In genomic region chr10:110423650-110424049, GRCh38 we compare ENCODE assay signal across 20 cellular contexts.
DNase-seq lines count a peak whose midpoint lies in the region; ATAC-seq, FAIRE-seq and TF ChIP-seq lines count a peak whose summit lies in the region.
"Had no signal": no experiment of that assay in that cellular context is flagged by ENCODE, and none has a peak within 500 bp of the region (broad histone marks: within the 10 kb centered on the region; RNA-seq: fewer than 3 reads in every experiment).

No MANE protein-coding gene starts in this region.

- no peaks in the 10 kb centered on the region for H3K9me3 Mint-ChIP-seq in CD14-positive monocyte
- H3K9me3 Mint-ChIP-seq in activated CD4-positive, alpha-beta memory T cell treated with anti-CD3 and anti-CD28 coated beads for 36 hours = peaks cover 2% of the 10 kb centered on the region
- H3K9me3 Mint-ChIP-seq: activated naive CD4-positive, alpha-beta T cell treated with anti-CD3 and anti-CD28 coated beads, Interleukin-2, amount 50 U/mL, for 24 hours; immature natural killer cell had no signal

- H3K9ac ChIP-seq in HepG2 (ENCODE audit: insufficient read depth, low read depth, low read length) = no peak overlapping the region

- no peak for TF ChIP-seq POLR2A in HepG2 (IDR thresholded peaks at IDR 0.05; ENCODE audit: insufficient read depth in 1 of 2, low read depth in 2 of 2, low read length in 2 of 2)
- no peak for TF ChIP-seq POLR2A in sigmoid colon (IDR thresholded peaks at IDR 0.05)

- TF ChIP-seq CTCF in CD14-positive monocyte (IDR thresholded peaks at IDR 0.05) = no peak
- TF ChIP-seq CTCF in HepG2 (CRISPR knock-in tag; IDR thresholded peaks at IDR 0.05) = no peak
- no peak for TF ChIP-seq CTCF in GM20000 (IDR thresholded peaks at IDR 0.05; ENCODE audit: extremely low read depth, missing control alignments)
- no peak for TF ChIP-seq CTCF in sigmoid colon (IDR thresholded peaks at IDR 0.05)

- H3K79me2 ChIP-seq in HepG2 (ENCODE audit: insufficient read depth, low read length) = no peaks in the 10 kb centered on the region

- BruUV-seq in HepG2 (replicated peaks; lab: Mats Ljungman, UMichigan) = no TSS peak

- FAIRE-seq in HepG2 (lab: Jason Lieb, UNC) = no peak
- FAIRE-seq: pancreas had no signal

- no peak overlapping the region for H3K4me2 ChIP-seq in HepG2 (ENCODE audit: low read depth, low read length)

- in situ Hi-C loops in HepG2 (cut with HindIII; ENCODE audit: extremely low pct_ligation_motif_present, low pct_unique_long_range_greater_than_20kb) = no loop called here

- H3K36me3 ChIP-seq in HepG2 (replicated peaks in 1 of 2; ENCODE audit: control insufficient read depth in 1 of 2, insufficient read depth in 2 of 2, low read length in 2 of 2) (no peaks in the 10 kb centered on the region), sigmoid colon (no peaks in the 10 kb centered on the region)
- H3K36me3 ChIP-seq: pancreas, upper lobe of left lung, WERI-Rb-1 had no signal

- no peak overlapping the region for H3K27ac ChIP-seq in HepG2 (ENCODE audit: extremely low read length, insufficient read depth, low read length)
- no peak overlapping the region for H3K27ac ChIP-seq in sigmoid colon
- H3K27ac ChIP-seq: pancreas, WERI-Rb-1 had no signal

- H3K27me3 ChIP-seq in HepG2 (ENCODE audit: control insufficient read depth in 1 of 2, insufficient read depth in 2 of 2, low read length in 2 of 2) (peaks cover 0 to 2% of the 10 kb centered on the region in 2 experiments; a peak in 1 of 5 replicates), sigmoid colon (no peaks in the 10 kb centered on the region)
- H3K27me3 ChIP-seq: pancreas, upper lobe of left lung had no signal

- H3K36me3 Mint-ChIP-seq in CD14-positive monocyte = peaks cover 0 to 1% of the 10 kb centered on the region in 2 donors
- no peaks in the 10 kb centered on the region for H3K36me3 Mint-ChIP-seq in activated CD4-positive, alpha-beta memory T cell treated with anti-CD3 and anti-CD28 coated beads for 36 hours
- H3K36me3 Mint-ChIP-seq: activated naive CD4-positive, alpha-beta T cell treated with anti-CD3 and anti-CD28 coated beads, Interleukin-2, amount 50 U/mL, for 24 hours had no signal

- H3K4me3 Mint-ChIP-seq in CD14-positive monocyte = peak overlapping the region; percentile 9 to 73
- no peak overlapping the region for H3K4me3 Mint-ChIP-seq in activated CD4-positive, alpha-beta memory T cell treated with anti-CD3 and anti-CD28 coated beads for 36 hours
- H3K4me3 Mint-ChIP-seq: activated naive CD4-positive, alpha-beta T cell treated with anti-CD3 and anti-CD28 coated beads, Interleukin-2, amount 50 U/mL, for 24 hours; activated T-cell treated with anti-CD3 and anti-CD28 coated beads, Interleukin-2, amount 50 U/mL, for 72 hours; immature natural killer cell had no signal

- WGBS in HepG2 (ENCODE audit: low lambda C conversion rate) = 20% methylated on average over 3 of the region's 6 CpGs
- WGBS in sigmoid colon, 2 donors = 69 to 71% methylated on average over 6 of the region's 6 CpGs

- CTCF ChIA-PET in activated CD4-positive, alpha-beta memory T cell treated with anti-CD3 and anti-CD28 coated beads for 36 hours (lab: Charles Lee) = no interaction called here
- CTCF ChIA-PET in HepG2 (lab: Yijun Ruan, JAX; ENCODE audit: low intra/inter-chr PET ratio, low total read pairs) = no interaction called here

- peaks cover 0 to 11% (median 5%) of the 10 kb centered on the region in 3 donors for H3K27me3 Mint-ChIP-seq in CD14-positive monocyte (ENCODE audit: low read depth in 3 of 3)
- no peaks in the 10 kb centered on the region for H3K27me3 Mint-ChIP-seq in activated CD4-positive, alpha-beta memory T cell treated with anti-CD3 and anti-CD28 coated beads for 36 hours
- H3K27me3 Mint-ChIP-seq: activated naive CD4-positive, alpha-beta T cell treated with anti-CD3 and anti-CD28 coated beads, Interleukin-2, amount 50 U/mL, for 24 hours had no signal

- TF ChIP-seq EP300 in Ishikawa (IDR thresholded peaks at IDR 0.05; ENCODE audit: borderline replicate concordance) (no peak), HepG2 (IDR thresholded peaks at IDR 0.05; ENCODE audit: low read depth in 2 of 2, low read length in 2 of 2) (no peak), HepG2 (CRISPR knock-in tag; IDR thresholded peaks at IDR 0.05; ENCODE audit: borderline replicate concordance) (no peak), sigmoid colon (IDR thresholded peaks at IDR 0.05) (no peak)

- H3K9me3 ChIP-seq in HepG2 (ENCODE audit: low read length) (no peaks in the 10 kb centered on the region), sigmoid colon (no peaks in the 10 kb centered on the region)
- H3K9me3 ChIP-seq: pancreas, upper lobe of left lung had no signal

- TF ChIP-seq RAD21 in Ishikawa (IDR thresholded peaks at IDR 0.05; ENCODE audit: low read depth) (no peak), HepG2 (CRISPR knock-in tag; IDR thresholded peaks at IDR 0.05) (no peak)

- intact Hi-C loops in CD14-positive monocyte (cut with micrococcal nuclease) (loop anchor here in 1 of 2 donors (1.0 kb wide), 1 partner anchor 8 kb away; no protein-coding TSS in a partner anchor), HepG2 (cut with micrococcal nuclease; ENCODE audit: unreplicated experiment) (no loop called here), sigmoid colon (cut with DNase I) (no loop called here)
- intact Hi-C loops in activated CD4-positive, alpha-beta memory T cell treated with anti-CD3 and anti-CD28 coated beads for 36 hours (cut with micrococcal nuclease) = loop anchor here (10.0 kb wide), 1 partner anchor 491 kb away; the partner anchor contains the start of genes BBIP1 and SHOC2

- POLR2A ChIA-PET in activated CD4-positive, alpha-beta memory T cell treated with anti-CD3 and anti-CD28 coated beads for 36 hours (lab: Charles Lee) = interaction anchor here (4.7 kb wide), 1 partner anchor 9 kb away, joined by 40 read pairs; no protein-coding TSS in a partner anchor
- POLR2A ChIA-PET in HepG2 (lab: Yijun Ruan, JAX) = no interaction called here

- peak overlapping the region; percentile 72 to 92 (median 85) for H3K27ac Mint-ChIP-seq in CD14-positive monocyte
- peak overlapping the region; percentile 55 for H3K27ac Mint-ChIP-seq in activated CD4-positive, alpha-beta memory T cell treated with anti-CD3 and anti-CD28 coated beads for 36 hours
- H3K27ac Mint-ChIP-seq: activated naive CD4-positive, alpha-beta T cell treated with anti-CD3 and anti-CD28 coated beads, Interleukin-2, amount 50 U/mL, for 24 hours; activated T-cell treated with anti-CD3 and anti-CD28 coated beads, Interleukin-2, amount 50 U/mL, for 72 hours; immature natural killer cell had no signal

- H3K4me1 Mint-ChIP-seq in CD14-positive monocyte = peaks cover 82% of the 10 kb centered on the region
- H3K4me1 Mint-ChIP-seq in activated CD4-positive, alpha-beta memory T cell treated with anti-CD3 and anti-CD28 coated beads for 36 hours (ENCODE audit: low read depth) = peaks cover 73% of the 10 kb centered on the region

- no peaks in the 10 kb centered on the region for H4K20me1 ChIP-seq in HepG2 (ENCODE audit: insufficient read depth, low read length)

- peak; percentile 54 for DNase-seq in CD14-positive monocyte (ENCODE audit: low spot score)
- DNase-seq in activated CD4-positive, alpha-beta memory T cell treated with anti-CD3 and anti-CD28 coated beads for 36 hours = no peak
- DNase-seq in HepG2 (ENCODE audit: low spot score) = no peak
- DNase-seq in glomerular visceral epithelial cell (ENCODE audit: extremely low spot score) = no peak
- no peak for DNase-seq in GM20000 (ENCODE audit: low spot score)
- no peak for DNase-seq in sigmoid colon
- DNase-seq: activated T-cell treated with anti-CD3 and anti-CD28 coated beads, Interleukin-2, amount 50 U/mL, for 72 hours; H7; immature natural killer cell; NCI-H1930; NCI-H446; pancreas; SHP77; stimulated activated CD4-positive, alpha-beta T cell treated with anti-CD3 and anti-CD28 coated beads, Interleukin-2, amount 100 ng/mL, for 24 hours; WERI-Rb-1 had no signal

- H3K4me3 ChIP-seq in HepG2 (replicated peaks in 1 of 3; ENCODE audit: insufficient read depth in 1 of 3, low read depth in 2 of 3, low read length in 3 of 3) = no peak overlapping the region
- H3K4me3 ChIP-seq in sigmoid colon = no peak overlapping the region
- H3K4me3 ChIP-seq: lung, pancreas, upper lobe of left lung had no signal

- no peak overlapping the region for H2AFZ ChIP-seq in HepG2 (ENCODE audit: low read length)

- ATAC-seq in HepG2 (no peak), GM21825 (IDR thresholded peaks at IDR 0.05; ENCODE audit: unreplicated experiment) (no peak)
- ATAC-seq: activated T-cell treated with anti-CD3 and anti-CD28 coated beads, Interleukin-2, amount 50 U/mL, for 72 hours had no signal

- 0 out of 2 replicates have a peak, but pooled peaks cover 8% of the 10 kb centered on the region for H3K4me1 ChIP-seq in HepG2 (ENCODE audit: insufficient read depth, low read length)
- peaks cover 0 to 7% (median 0%) of the 10 kb centered on the region in 4 donors for H3K4me1 ChIP-seq in sigmoid colon

TF ChIP-seq in Ishikawa, 13 proteins besides CTCF, POLR2A, EP300 and RAD21:
- TF ChIP-seq NFIC (IDR thresholded peaks at IDR 0.05) = peak; percentile 52; the same call in 1 of the 2 replicates
- TF ChIP-seq, protein P1, sequence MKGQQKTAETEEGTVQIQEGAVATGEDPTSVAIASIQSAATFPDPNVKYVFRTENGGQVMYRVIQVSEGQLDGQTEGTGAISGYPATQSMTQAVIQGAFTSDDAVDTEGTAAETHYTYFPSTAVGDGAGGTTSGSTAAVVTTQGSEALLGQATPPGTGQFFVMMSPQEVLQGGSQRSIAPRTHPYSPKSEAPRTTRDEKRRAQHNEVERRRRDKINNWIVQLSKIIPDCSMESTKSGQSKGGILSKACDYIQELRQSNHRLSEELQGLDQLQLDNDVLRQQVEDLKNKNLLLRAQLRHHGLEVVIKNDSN (IDR thresholded peaks at IDR 0.05) = no peak

TF ChIP-seq in HepG2, 621 proteins besides CTCF, POLR2A, EP300 and RAD21:
- TF ChIP-seq, protein P2, sequence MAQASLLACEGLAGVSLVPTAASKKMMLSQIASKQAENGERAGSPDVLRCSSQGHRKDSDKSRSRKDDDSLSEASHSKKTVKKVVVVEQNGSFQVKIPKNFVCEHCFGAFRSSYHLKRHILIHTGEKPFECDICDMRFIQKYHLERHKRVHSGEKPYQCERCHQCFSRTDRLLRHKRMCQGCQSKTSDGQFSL (CRISPR knock-in tag; IDR thresholded peaks at IDR 0.05) = no peak
- TF ChIP-seq LCORL (IDR thresholded peaks at IDR 0.05) (0 out of 2 replicates have a peak, but pooled peaks have one; percentile 63), LCORL (CRISPR knock-in tag; IDR thresholded peaks at IDR 0.05) (no peak)
